In the genomic region with DNA sequence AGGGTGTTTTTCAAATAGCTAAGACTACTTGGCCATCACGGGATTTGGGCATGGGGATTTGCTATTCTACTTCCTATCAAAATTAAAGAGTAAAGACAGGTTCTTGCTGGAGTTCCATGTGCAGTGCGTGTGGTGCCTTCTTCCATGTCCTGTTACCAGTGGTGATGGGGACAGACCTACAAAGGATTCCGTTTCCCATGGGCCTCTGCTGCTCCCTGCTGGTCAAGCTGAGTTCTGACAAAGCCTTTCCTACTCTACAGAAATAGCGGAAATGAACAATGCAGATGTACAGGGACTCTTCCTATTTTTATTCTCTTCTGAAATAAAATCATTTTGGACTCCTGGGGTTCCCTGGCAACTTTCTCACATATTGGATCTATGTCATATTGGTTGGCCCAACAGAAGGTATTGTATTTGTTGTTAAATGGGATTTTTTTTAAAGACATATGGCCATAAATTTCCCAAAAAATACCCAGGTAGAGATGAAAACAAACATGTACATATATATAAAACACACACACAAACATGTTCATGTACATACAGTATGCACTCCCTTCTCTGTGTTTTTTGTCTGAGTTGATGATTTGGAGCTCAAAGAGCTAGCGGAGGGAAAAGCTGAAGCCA, we compare ENCODE assay signal across 1 cellular context.
TF ChIP-seq lines count a peak whose summit lies in the region.

No MANE protein-coding gene starts in this region.

TF ChIP-seq in Ishikawa, 13 proteins besides CTCF, POLR2A, EP300 and RAD21 (continued from another document):
- TF ChIP-seq, protein P1, sequence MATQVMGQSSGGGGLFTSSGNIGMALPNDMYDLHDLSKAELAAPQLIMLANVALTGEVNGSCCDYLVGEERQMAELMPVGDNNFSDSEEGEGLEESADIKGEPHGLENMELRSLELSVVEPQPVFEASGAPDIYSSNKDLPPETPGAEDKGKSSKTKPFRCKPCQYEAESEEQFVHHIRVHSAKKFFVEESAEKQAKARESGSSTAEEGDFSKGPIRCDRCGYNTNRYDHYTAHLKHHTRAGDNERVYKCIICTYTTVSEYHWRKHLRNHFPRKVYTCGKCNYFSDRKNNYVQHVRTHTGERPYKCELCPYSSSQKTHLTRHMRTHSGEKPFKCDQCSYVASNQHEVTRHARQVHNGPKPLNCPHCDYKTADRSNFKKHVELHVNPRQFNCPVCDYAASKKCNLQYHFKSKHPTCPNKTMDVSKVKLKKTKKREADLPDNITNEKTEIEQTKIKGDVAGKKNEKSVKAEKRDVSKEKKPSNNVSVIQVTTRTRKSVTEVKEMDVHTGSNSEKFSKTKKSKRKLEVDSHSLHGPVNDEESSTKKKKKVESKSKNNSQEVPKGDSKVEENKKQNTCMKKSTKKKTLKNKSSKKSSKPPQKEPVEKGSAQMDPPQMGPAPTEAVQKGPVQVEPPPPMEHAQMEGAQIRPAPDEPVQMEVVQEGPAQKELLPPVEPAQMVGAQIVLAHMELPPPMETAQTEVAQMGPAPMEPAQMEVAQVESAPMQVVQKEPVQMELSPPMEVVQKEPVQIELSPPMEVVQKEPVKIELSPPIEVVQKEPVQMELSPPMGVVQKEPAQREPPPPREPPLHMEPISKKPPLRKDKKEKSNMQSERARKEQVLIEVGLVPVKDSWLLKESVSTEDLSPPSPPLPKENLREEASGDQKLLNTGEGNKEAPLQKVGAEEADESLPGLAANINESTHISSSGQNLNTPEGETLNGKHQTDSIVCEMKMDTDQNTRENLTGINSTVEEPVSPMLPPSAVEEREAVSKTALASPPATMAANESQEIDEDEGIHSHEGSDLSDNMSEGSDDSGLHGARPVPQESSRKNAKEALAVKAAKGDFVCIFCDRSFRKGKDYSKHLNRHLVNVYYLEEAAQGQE (IDR thresholded peaks at IDR 0.05; ENCODE audit: low read depth), result no peak
- TF ChIP-seq EGR1 (IDR thresholded peaks at IDR 0.05) (no peak), TEAD4 (IDR thresholded peaks at IDR 0.05) (no peak), ZBTB7A (IDR thresholded peaks at IDR 0.05; ENCODE audit: low read depth) (no peak)
